18 cellular contexts compared by ENCODE assay signal in genomic region chr13:48163066-48163465, GRCh38.
"Had no signal": no experiment of that assay in that cellular context is flagged by ENCODE, and none has a peak within 500 bp of the region (broad histone marks: within the 10 kb centered on the region; RNA-seq: fewer than 3 reads in every experiment).

No MANE protein-coding gene starts in this region.

- H3K9me3 Mint-ChIP-seq: activated naive CD4-positive, alpha-beta T cell treated with anti-CD3 and anti-CD28 coated beads, Interleukin-2, amount 50 U/mL, for 72 hours; activated T-helper 1 cell treated with anti-CD3 and anti-CD28 coated beads, Interleukin-12 subunit alpha, Interleukin-12 subunit beta, Interleukin-2, Interleukin-4 antibody, amounts not matched to agents 30 ng/mL and 10 ng/mL and 1 ng/mL, durations not matched to agents 14 hours and 24 hours and 36 hours; nephron progenitor cell; stimulated activated naive CD8-positive, alpha-beta T cell treated with anti-CD3 and anti-CD28 coated beads, Interleukin-15, amount 100 ng/mL, for 72 hours; type B pancreatic cell had no signal

- H3K27me3 Mint-ChIP-seq: stimulated activated naive CD8-positive, alpha-beta T cell treated with anti-CD3 and anti-CD28 coated beads, Interleukin-15, amount 100 ng/mL, for 72 hours; type B pancreatic cell had no signal

- H3K36me3 Mint-ChIP-seq: activated naive CD4-positive, alpha-beta T cell treated with anti-CD3 and anti-CD28 coated beads, Interleukin-2, amount 50 U/mL, for 72 hours; type B pancreatic cell had no signal

- H3K27ac Mint-ChIP-seq: activated naive CD4-positive, alpha-beta T cell treated with anti-CD3 and anti-CD28 coated beads, Interleukin-2, amount 50 U/mL, for 72 hours; activated T-helper 1 cell treated with anti-CD3 and anti-CD28 coated beads, Interleukin-12 subunit alpha, Interleukin-12 subunit beta, Interleukin-2, Interleukin-4 antibody, amounts not matched to agents 30 ng/mL and 10 ng/mL and 1 ng/mL, durations not matched to agents 14 hours and 24 hours and 36 hours; nephron progenitor cell; stimulated activated naive CD8-positive, alpha-beta T cell treated with anti-CD3 and anti-CD28 coated beads, Interleukin-15, amount 100 ng/mL, for 72 hours; type B pancreatic cell had no signal

- H3K4me3 ChIP-seq: gastroesophageal sphincter, testis had no signal

- H3K36me3 ChIP-seq: gastroesophageal sphincter had no signal

- H3K9me3 ChIP-seq: gastroesophageal sphincter, testis had no signal

- H3K4me3 Mint-ChIP-seq: activated T-helper 1 cell treated with anti-CD3 and anti-CD28 coated beads, Interleukin-12 subunit alpha, Interleukin-12 subunit beta, Interleukin-2, Interleukin-4 antibody, amounts not matched to agents 30 ng/mL and 10 ng/mL and 1 ng/mL, durations not matched to agents 14 hours and 24 hours and 36 hours; nephron progenitor cell; stimulated activated naive CD8-positive, alpha-beta T cell treated with anti-CD3 and anti-CD28 coated beads, Interleukin-15, amount 100 ng/mL, for 72 hours; type B pancreatic cell had no signal

- H3K4me1 ChIP-seq: testis had no signal

- DNase-seq: activated CD4-positive, alpha-beta T cell treated with anti-CD3 and anti-CD28 coated beads, Interleukin-2, amount 50 U/mL, for 4 hours; activated gamma-delta T cell treated with Interleukin-2 at 50 U/mL for 16 hours; dermis blood vessel endothelial cell; effector memory CD4-positive, alpha-beta T cell; midbrain; nephron progenitor cell; occipital lobe; posterior cingulate gyrus; retina; stimulated activated CD4-positive, alpha-beta T cell treated with anti-CD3 and anti-CD28 coated beads, Interleukin-4, amount 100 ng/mL, for 1 hour; stimulated activated naive CD8-positive, alpha-beta T cell treated with anti-CD3 and anti-CD28 coated beads, Interleukin-15, amount 100 ng/mL, for 72 hours; testis had no signal

- FAIRE-seq: TTC549 had no signal

- H3K27ac ChIP-seq: epithelial cell of prostate, testis had no signal

- ATAC-seq: activated naive CD4-positive, alpha-beta T cell treated with anti-CD3 and anti-CD28 coated beads, Interleukin-2, amount 50 U/mL, for 72 hours; stimulated activated naive CD8-positive, alpha-beta T cell treated with anti-CD3 and anti-CD28 coated beads, Interleukin-15, amount 100 ng/mL, for 72 hours had no signal

- H3K27me3 ChIP-seq: gastroesophageal sphincter, testis had no signal
